ENCODE assay signal across 8 cellular contexts in the genomic region with DNA sequence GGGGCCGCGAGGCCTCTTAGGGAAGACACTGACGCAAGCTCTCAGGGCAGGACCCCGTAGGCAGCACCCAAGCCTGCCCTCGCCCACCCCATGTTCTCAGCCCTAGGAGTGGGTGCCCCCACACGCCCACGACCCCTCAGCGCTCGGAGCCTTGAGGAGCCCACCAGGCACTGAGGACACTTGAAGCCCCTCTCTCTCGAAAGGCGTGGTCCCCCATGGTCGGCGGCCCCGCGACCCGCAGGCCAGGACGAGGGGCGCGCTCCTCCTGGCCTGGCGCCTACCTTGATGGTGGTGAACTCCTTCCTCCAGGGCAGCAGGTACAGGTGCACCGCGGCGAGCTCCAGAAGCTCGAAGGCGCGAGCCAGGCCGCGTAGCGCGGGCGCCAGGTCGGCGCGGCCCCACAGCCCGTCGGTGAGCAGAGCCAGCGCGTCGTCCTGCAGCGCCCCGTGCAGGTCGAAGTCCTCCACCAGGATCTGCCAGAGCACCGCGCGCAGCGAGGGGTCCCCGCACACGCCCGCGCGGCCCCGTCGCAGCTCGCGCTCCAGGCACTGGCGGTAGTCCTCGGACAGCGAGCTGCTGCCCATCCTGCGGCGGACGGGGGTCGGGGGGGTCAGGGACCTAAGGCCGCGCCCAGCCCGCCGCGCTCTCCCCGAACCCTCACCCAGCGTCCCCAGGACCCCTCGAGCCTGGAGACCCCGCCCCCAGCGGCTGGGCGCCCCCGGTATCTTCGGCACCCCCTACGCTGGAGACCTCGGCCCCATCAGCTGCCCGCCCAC. TPM values are rescaled to one million over a fixed set of nuclear protein-coding genes. Genes with fewer than 3 reads are reported as not detected.
DNase-seq lines count a peak whose midpoint lies in the region; ATAC-seq and TF ChIP-seq lines count a peak whose summit lies in the region.

No MANE protein-coding gene starts in this region.

- WGBS in right lobe of liver (ENCODE audit: insufficient coverage, low coverage, low lambda C conversion rate, missing lambda C conversion rate), result no CpG with 5 or more reads among the region's 78 CpGs

- TF ChIP-seq CTCF in WI38 (IDR thresholded peaks at IDR 0.05; ENCODE audit: low read depth, low read length) (0 out of 2 replicates have a peak, but pooled peaks have one; percentile 12), colonic mucosa (IDR thresholded peaks at IDR 0.05) (no peak), right lobe of liver (IDR thresholded peaks at IDR 0.05) (peak in 3 of 4 donors; percentile 15 to 33 (median 20))

- peak overlapping the region; percentile 31 to 80 for H3K27ac Mint-ChIP-seq in stimulated activated naive CD8-positive, alpha-beta T cell treated with anti-CD3 and anti-CD28 coated beads, Interleukin-15, amount 100 ng/mL, for 72 hours

- no peaks in the 10 kb centered on the region for H3K9me3 Mint-ChIP-seq in stimulated activated naive CD8-positive, alpha-beta T cell treated with anti-CD3 and anti-CD28 coated beads, Interleukin-15, amount 100 ng/mL, for 72 hours

- H3K36me3 ChIP-seq in colonic mucosa (no peaks in the 10 kb centered on the region), right lobe of liver (peaks cover 0 to 3% (median 0%) of the 10 kb centered on the region in 4 donors)

- peaks cover 35% of the 10 kb centered on the region for H3K4me1 Mint-ChIP-seq in stimulated activated naive CD8-positive, alpha-beta T cell treated with anti-CD3 and anti-CD28 coated beads, Interleukin-15, amount 100 ng/mL, for 72 hours

- ATAC-seq in right lobe of liver, result peak; percentile 33 to 53 (median 45)
- peak; percentile 65 for ATAC-seq in stimulated activated naive CD8-positive, alpha-beta T cell treated with anti-CD3 and anti-CD28 coated beads, Interleukin-15, amount 100 ng/mL, for 72 hours

- DNase-seq in NCI-H345 (lab: John Stamatoyannopoulos, UW) (peak; percentile 45), NCI-H345 treated with DMSO at 0.1 percent for 48 hours (lab: John Stamatoyannopoulos, UW; ENCODE audit: unreplicated experiment) (no peak), KBM-7 (peak; percentile 51), colonic mucosa (peak; percentile 70), right lobe of liver (peak; percentile 77 to 81 (median 80)), posterior vena cava (ENCODE audit: low spot score) (no peak)
- DNase-seq in stimulated activated naive CD8-positive, alpha-beta T cell treated with anti-CD3 and anti-CD28 coated beads, Interleukin-15, amount 100 ng/mL, for 72 hours, result peak; percentile 70 to 74

- TF ChIP-seq POLR2A in right lobe of liver (IDR thresholded peaks at IDR 0.05), result no peak

- peak overlapping the region; percentile 84 to 96 for H3K9ac ChIP-seq in colonic mucosa (ENCODE audit: low read depth in 2 of 2, low read length in 2 of 2)

- in situ Hi-C loops in KBM-7 (cut with MboI; ENCODE audit: low pct_unique_long_range_greater_than_20kb, low sequenced_read_pairs), result no loop called here

- H3K27ac ChIP-seq in colonic mucosa (peak overlapping the region; percentile 89), right lobe of liver (peak overlapping the region; percentile 74 to 80 (median 79))

- H3K4me3 Mint-ChIP-seq in stimulated activated naive CD8-positive, alpha-beta T cell treated with anti-CD3 and anti-CD28 coated beads, Interleukin-15, amount 100 ng/mL, for 72 hours, result peak overlapping the region; percentile 86 to 87

- H3K9me3 ChIP-seq in colonic mucosa, result no peaks in the 10 kb centered on the region
- H3K9me3 ChIP-seq in right lobe of liver, result no peaks in the 10 kb centered on the region

- intact Hi-C loops in colonic mucosa (cut with DNase I), result no loop called here
- intact Hi-C loops in right lobe of liver (cut with DNase I), result loop anchor here (10.0 kb wide), 2 partner anchors 94 to 174 kb away; partner anchors contain the start of gene TCF25 (in 1 of the 2)
- intact Hi-C loops in posterior vena cava (cut with DNase I), result loop anchor here in 1 of 2 donors (10.0 kb wide), 1 partner anchor 94 kb away; no protein-coding TSS in a partner anchor

- no peaks in the 10 kb centered on the region for H3K27me3 Mint-ChIP-seq in stimulated activated naive CD8-positive, alpha-beta T cell treated with anti-CD3 and anti-CD28 coated beads, Interleukin-15, amount 100 ng/mL, for 72 hours

- H3K4me1 ChIP-seq in colonic mucosa (peaks cover 8% of the 10 kb centered on the region), right lobe of liver (peaks cover 0 to 19% (median 7%) of the 10 kb centered on the region in 4 donors)

- H3K27me3 ChIP-seq in colonic mucosa (no peaks in the 10 kb centered on the region), right lobe of liver (no peaks in the 10 kb centered on the region)

- peak overlapping the region; percentile 60 for H3K4me3 ChIP-seq in WI38 (ENCODE audit: low read depth, low read length)
- peak overlapping the region; percentile 61 for H3K4me3 ChIP-seq in colonic mucosa
- peak overlapping the region; percentile 65 to 74 (median 69) for H3K4me3 ChIP-seq in right lobe of liver

RNA-seq across cellular contexts. Expression of gene SPATA2L, which starts 0.7 kb away (rescaled TPM):
- 10 to 100 TPM; 17.8 to 18.4 TPM for total RNA-seq in colonic mucosa
- 10 to 100 TPM in 3 of 6 experiments, 1 to 10 TPM in 3; 5.6 to 17.9 (median 11.2) TPM for total RNA-seq in right lobe of liver
- 10 to 100 TPM in 1 of 2 donors, 1 to 10 TPM in 1; 7.9 to 13.0 TPM for total RNA-seq in posterior vena cava

RNA-seq across cellular contexts. Expression of gene CDK10, which starts 14.3 kb away (rescaled TPM):
- total RNA-seq in colonic mucosa (100 to 1,000 TPM in 1 of 2 donors, 10 to 100 TPM in 1; 72.2 to 136 TPM), right lobe of liver (10 to 100 TPM; 35.0 to 72.2 (median 53.7) TPM), posterior vena cava (10 to 100 TPM; 33.7 to 37.5 TPM)

RNA-seq across cellular contexts. Expression of gene VPS9D1, which starts 19.9 kb away (rescaled TPM):
- 10 to 100 TPM; 11.9 to 12.7 TPM for total RNA-seq in colonic mucosa
- 10 to 100 TPM in 3 of 6 experiments, 1 to 10 TPM in 3; 5.6 to 12.4 (median 9.4) TPM for total RNA-seq in right lobe of liver
- total RNA-seq in posterior vena cava, result 10 to 100 TPM in 1 of 2 donors, 1 to 10 TPM in 1; 8.4 to 11.8 TPM

RNA-seq across cellular contexts. Expression of gene ZNF276, which starts 20.5 kb away (rescaled TPM):
- total RNA-seq in colonic mucosa, result 10 to 100 TPM; 19.2 to 30.6 TPM
- 10 to 100 TPM in 2 of 6 experiments, 1 to 10 TPM in 4; 6.9 to 13.4 (median 9.1) TPM for total RNA-seq in right lobe of liver
- total RNA-seq in posterior vena cava, result 10 to 100 TPM; 16.4 to 17.4 TPM

RNA-seq across cellular contexts. Expression of gene SPATA33, which starts 43.2 kb away (rescaled TPM):
- total RNA-seq in colonic mucosa (10 to 100 TPM in 1 of 2 donors, 1 to 10 TPM in 1; 4.7 to 10.0 TPM), right lobe of liver (1 to 10 TPM; 1.8 to 5.0 (median 3.3) TPM), posterior vena cava (1 to 10 TPM; 5.0 to 5.8 TPM)

Comparison
In these comparisons a context has a peak if more than half of its experiments do, and no peak if none do; other contexts are left out.
1. DNase-seq: peak in NCI-H345 (single experiment), KBM-7 (single experiment), colonic mucosa (single experiment), right lobe of liver (3 of 3) and stimulated activated naive CD8-positive, alpha-beta T cell treated with anti-CD3 and anti-CD28 coated beads, Interleukin-15, amount 100 ng/mL, for 72 hours (2 of 2); none in NCI-H345 treated with DMSO at 0.1 percent for 48 hours (single experiment) and posterior vena cava (single experiment).
2. Peak in every context shown above with its lines, with median percentiles within 50 percentile points of each other: H3K4me3 ChIP-seq.